In the genomic region with DNA sequence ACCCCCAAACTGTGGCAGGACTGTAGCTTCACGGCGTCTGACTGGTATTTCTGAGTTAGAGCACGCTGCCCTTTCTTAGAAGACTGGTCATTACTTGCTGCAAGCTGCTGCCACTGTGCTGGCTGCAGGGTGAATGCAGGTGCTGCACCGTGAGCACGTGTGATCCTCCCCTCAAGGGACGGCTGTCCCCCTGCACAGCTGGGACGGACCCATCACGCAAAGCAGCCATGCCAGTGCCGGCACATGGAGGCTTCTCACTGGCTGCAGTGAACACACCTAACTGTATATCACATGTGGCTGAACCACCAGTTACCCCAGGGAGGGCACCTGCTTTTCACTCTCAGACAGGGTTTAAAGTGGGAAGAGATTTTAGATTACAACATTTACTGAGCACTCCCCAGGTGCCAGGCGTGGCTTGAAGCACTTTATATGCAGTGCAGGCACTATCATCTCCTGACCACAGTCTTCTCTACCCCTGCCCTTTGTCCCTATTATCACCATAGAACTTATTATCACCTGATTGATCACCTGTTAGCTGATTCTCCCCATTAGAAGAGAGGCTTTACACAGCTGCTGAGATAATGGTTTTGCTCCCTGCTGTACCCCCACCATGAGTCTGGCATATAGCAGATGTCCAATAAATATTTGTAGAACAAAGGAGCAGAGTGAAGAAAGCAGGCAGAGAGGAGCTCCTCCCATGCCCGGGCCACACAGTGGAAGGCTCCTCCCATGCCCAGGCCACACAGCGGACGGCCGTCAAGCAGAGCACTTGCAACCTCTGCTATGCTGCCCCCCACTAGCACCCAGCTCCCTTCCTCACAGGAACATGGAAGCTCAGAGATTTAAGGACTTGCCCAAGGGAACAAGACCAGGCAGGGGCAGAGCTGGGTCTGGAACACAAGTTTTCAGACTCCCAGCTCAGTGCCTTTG, we compare ENCODE assay signal across 1 cellular context.
TF ChIP-seq lines count a peak whose summit lies in the region.

No MANE protein-coding gene starts in this region.

TF ChIP-seq in GM12878, 131 proteins besides CTCF, POLR2A, EP300 and RAD21:
- no peak for TF ChIP-seq RBBP5 (conservative IDR thresholded peaks at IDR 0.05)
- no peak for TF ChIP-seq IKZF2 (IDR thresholded peaks at IDR 0.05)
- no peak for TF ChIP-seq RUNX3 (IDR thresholded peaks at IDR 0.05; ENCODE audit: low read length)
- TF ChIP-seq MEF2A (IDR thresholded peaks at IDR 0.05; ENCODE audit: insufficient read depth, low read depth, low read length), result no peak
- TF ChIP-seq, protein P1, sequence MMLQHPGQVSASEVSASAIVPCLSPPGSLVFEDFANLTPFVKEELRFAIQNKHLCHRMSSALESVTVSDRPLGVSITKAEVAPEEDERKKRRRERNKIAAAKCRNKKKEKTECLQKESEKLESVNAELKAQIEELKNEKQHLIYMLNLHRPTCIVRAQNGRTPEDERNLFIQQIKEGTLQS (IDR thresholded peaks at IDR 0.05; ENCODE audit: borderline replicate concordance, extremely low read depth, low read depth, low read length), result no peak
- TF ChIP-seq SREBF2 (IDR thresholded peaks at IDR 0.05; ENCODE audit: low read length), result no peak
- no peak for TF ChIP-seq ZNF24 (IDR thresholded peaks at IDR 0.05)
- TF ChIP-seq ZNF207 (IDR thresholded peaks at IDR 0.05; ENCODE audit: borderline replicate concordance), result no peak
- TF ChIP-seq SP1 (IDR thresholded peaks at IDR 0.05; ENCODE audit: low read depth, low read length), result no peak
- TF ChIP-seq ZNF687 (IDR thresholded peaks at IDR 0.05), result no peak
- no peak for TF ChIP-seq BCL11A (IDR thresholded peaks at IDR 0.05; ENCODE audit: low read depth, low read length)
- no peak for TF ChIP-seq TCF7 (IDR thresholded peaks at IDR 0.05; ENCODE audit: borderline replicate concordance)
- TF ChIP-seq CBFB (IDR thresholded peaks at IDR 0.05; ENCODE audit: low read depth), result no peak
TF ChIP-seq in GM12878: peak in this region for 0.
